Comparison of ENCODE assay signal across 35 cellular contexts in the genomic region with DNA sequence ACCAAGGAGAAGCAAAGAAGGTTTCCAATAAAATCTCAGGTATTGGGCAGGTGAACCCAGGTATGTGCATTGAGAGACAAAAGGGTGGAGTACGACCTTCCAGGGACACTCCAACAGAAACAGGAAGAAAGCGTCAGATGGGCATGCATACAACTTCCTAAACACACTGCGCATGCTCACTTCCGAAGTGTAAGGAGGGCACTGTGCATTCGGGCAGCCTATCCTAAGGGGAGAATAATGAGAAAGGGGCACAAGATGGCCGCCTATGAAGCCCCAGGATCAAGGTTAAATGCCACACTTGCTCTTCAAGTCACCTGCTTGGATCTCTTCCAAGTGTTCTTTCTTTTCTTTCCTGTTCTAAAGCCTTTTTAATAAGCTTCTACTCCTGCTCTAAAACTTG. TPM values are rescaled to one million over a fixed set of nuclear protein-coding genes. Genes with fewer than 3 reads are reported as not detected.
DNase-seq lines count a peak whose midpoint lies in the region; ATAC-seq, FAIRE-seq and TF ChIP-seq lines count a peak whose summit lies in the region.
"Had no signal": no experiment of that assay in that cellular context is flagged by ENCODE, and none has a peak within 500 bp of the region (broad histone marks: within the 10 kb centered on the region; RNA-seq: fewer than 3 reads in every experiment).

No MANE protein-coding gene starts in this region.

- peak overlapping the region; percentile 56 for H3K4me3 Mint-ChIP-seq in activated naive CD4-positive, alpha-beta T cell treated with anti-CD3 and anti-CD28 coated beads for 36 hours
- H3K4me3 Mint-ChIP-seq in activated T-helper 1 cell treated with anti-CD3 and anti-CD28 coated beads, Interleukin-12 subunit alpha, Interleukin-12 subunit beta, Interleukin-2, Interleukin-4 antibody, amounts not matched to agents 30 ng/mL and 10 ng/mL and 1 ng/mL, durations not matched to agents 14 hours and 24 hours and 36 hours, result no peak overlapping the region
- H3K4me3 Mint-ChIP-seq: endodermal cell; stimulated activated memory B cell treated with anti-CD40 and anti-IgM and Interleukin-4, amounts not matched to agents 10 μg/mL and 1 μg/mL and 100 μg/mL, for 72 hours had no signal

- intact Hi-C loops in activated naive CD4-positive, alpha-beta T cell treated with anti-CD3 and anti-CD28 coated beads for 36 hours (cut with micrococcal nuclease), result loop anchor here (5.0 kb wide), 1 partner anchor 173 kb away; no protein-coding TSS in a partner anchor
- intact Hi-C loops in activated T-helper 1 cell treated with anti-CD3 and anti-CD28 coated beads, Interleukin-12 subunit alpha, Interleukin-12 subunit beta, Interleukin-2, Interleukin-4 antibody, amounts not matched to agents 30 ng/mL and 10 ng/mL and 1 ng/mL, durations not matched to agents 14 hours and 24 hours and 36 hours (cut with micrococcal nuclease), result loop anchor here (2.0 to 5.0 kb wide), 2 partner anchors 43 to 73 kb away; no protein-coding TSS in a partner anchor
- intact Hi-C loops in pancreas (cut with DNase I), result no loop called here

- H3K27ac ChIP-seq in MM.1S (ENCODE audit: low read length), result peak overlapping the region; percentile 54; the same call in 1 of the 2 replicates
- peak overlapping the region in 2 of 4 donors; percentile 58 to 66 for H3K27ac ChIP-seq in pancreas
- H3K27ac ChIP-seq: C4-2B, cardiac muscle cell, esophagus muscularis mucosa, uterus, WERI-Rb-1 had no signal

- H3K36me3 ChIP-seq in MM.1S (replicated peaks; ENCODE audit: insufficient read depth, low read length), result no peaks in the 10 kb centered on the region
- no peaks in the 10 kb centered on the region for H3K36me3 ChIP-seq in pancreas
- H3K36me3 ChIP-seq: cardiac muscle cell, esophagus muscularis mucosa, uterus, WERI-Rb-1 had no signal

- H2AFZ ChIP-seq in MM.1S (ENCODE audit: low read length), result peak overlapping the region; percentile 13; the same call in 1 of the 2 replicates

- no peaks in the 10 kb centered on the region for H3K9me3 Mint-ChIP-seq in activated naive CD4-positive, alpha-beta T cell treated with anti-CD3 and anti-CD28 coated beads for 36 hours
- H3K9me3 Mint-ChIP-seq in activated T-helper 1 cell treated with anti-CD3 and anti-CD28 coated beads, Interleukin-12 subunit alpha, Interleukin-12 subunit beta, Interleukin-2, Interleukin-4 antibody, amounts not matched to agents 30 ng/mL and 10 ng/mL and 1 ng/mL, durations not matched to agents 14 hours and 24 hours and 36 hours, result no peaks in the 10 kb centered on the region
- H3K9me3 Mint-ChIP-seq: endodermal cell; stimulated activated memory B cell treated with anti-CD40 and anti-IgM and Interleukin-4, amounts not matched to agents 10 μg/mL and 1 μg/mL and 100 μg/mL, for 72 hours had no signal

- WGBS in pancreas, 2 donors, result 30 to 36% methylated on average over 6 of the region's 6 CpGs

- no peak overlapping the region for H3K4me2 ChIP-seq in MM.1S (ENCODE audit: low read depth, low read length)
- H3K4me2 ChIP-seq: smooth muscle cell had no signal

- DNase-seq in activated naive CD4-positive, alpha-beta T cell treated with anti-CD3 and anti-CD28 coated beads for 36 hours, result peak; percentile 27
- DNase-seq in activated naive CD4-positive, alpha-beta T cell treated with Interleukin-2 at 50 U/mL for 16 hours, result no peak
- no peak for DNase-seq in MM.1S
- no peak for DNase-seq in activated T-helper 1 cell treated with anti-CD3 and anti-CD28 coated beads, Interleukin-12 subunit alpha, Interleukin-12 subunit beta, Interleukin-2, Interleukin-4 antibody, amounts not matched to agents 30 ng/mL and 10 ng/mL and 1 ng/mL, durations not matched to agents 14 hours and 24 hours and 36 hours (ENCODE audit: low spot score)
- DNase-seq in pancreas, result peak in 4 of 6 donors; percentile 38 to 69 (median 62)
- no peak for DNase-seq in NCI-H748 (lab: John Stamatoyannopoulos, UW; ENCODE audit: unreplicated experiment)
- DNase-seq: activated effector memory CD4-positive, alpha-beta T cell treated with Interleukin-2 at 50 U/mL for 16 hours; cortex of kidney; DMS 273 treated with DMSO at 0.1 percent for 48 hours; endodermal cell; IMR-90; NCI-H1105 treated with DMSO at 0.1 percent for 48 hours; NCI-H2029; NCI-H226; NCI-H774; retina; stimulated activated CD4-positive, alpha-beta T cell treated with anti-CD3 and anti-CD28 coated beads, Interleukin-2, amount 100 ng/mL, for 48 hours; uterus; WERI-Rb-1 had no signal

- peak overlapping the region; percentile 89 for H3K27ac Mint-ChIP-seq in activated naive CD4-positive, alpha-beta T cell treated with anti-CD3 and anti-CD28 coated beads for 36 hours
- peak overlapping the region; percentile 72 for H3K27ac Mint-ChIP-seq in activated T-helper 1 cell treated with anti-CD3 and anti-CD28 coated beads, Interleukin-12 subunit alpha, Interleukin-12 subunit beta, Interleukin-2, Interleukin-4 antibody, amounts not matched to agents 30 ng/mL and 10 ng/mL and 1 ng/mL, durations not matched to agents 14 hours and 24 hours and 36 hours
- H3K27ac Mint-ChIP-seq: endodermal cell had no signal

- no peak for TF ChIP-seq CTCF in MM.1S (IDR thresholded peaks at IDR 0.05; ENCODE audit: low read length)
- TF ChIP-seq CTCF in pancreas (IDR thresholded peaks at IDR 0.05), result no peak

- H4K20me1 ChIP-seq in MM.1S (ENCODE audit: insufficient read depth, low read length), result no peaks in the 10 kb centered on the region

- H3K27me3 ChIP-seq in MM.1S (replicated peaks; ENCODE audit: insufficient read depth, low read length), result no peaks in the 10 kb centered on the region
- H3K27me3 ChIP-seq in pancreas, result no peaks in the 10 kb centered on the region
- H3K27me3 ChIP-seq: cardiac muscle cell, esophagus muscularis mucosa, uterus had no signal

- H3K27me3 Mint-ChIP-seq in activated naive CD4-positive, alpha-beta T cell treated with anti-CD3 and anti-CD28 coated beads for 36 hours (ENCODE audit: low read depth), result no peaks in the 10 kb centered on the region
- H3K27me3 Mint-ChIP-seq in activated T-helper 1 cell treated with anti-CD3 and anti-CD28 coated beads, Interleukin-12 subunit alpha, Interleukin-12 subunit beta, Interleukin-2, Interleukin-4 antibody, amounts not matched to agents 30 ng/mL and 10 ng/mL and 1 ng/mL, durations not matched to agents 14 hours and 24 hours and 36 hours (ENCODE audit: insufficient read depth), result no peaks in the 10 kb centered on the region
- H3K27me3 Mint-ChIP-seq: stimulated activated memory B cell treated with anti-CD40 and anti-IgM and Interleukin-4, amounts not matched to agents 10 μg/mL and 1 μg/mL and 100 μg/mL, for 72 hours had no signal

- no peak for FAIRE-seq in pancreas (lab: Jason Lieb, UNC)
- FAIRE-seq: frontal cortex, GM19239 had no signal

- H3K36me3 Mint-ChIP-seq in activated naive CD4-positive, alpha-beta T cell treated with anti-CD3 and anti-CD28 coated beads for 36 hours (ENCODE audit: low read depth), result no peaks in the 10 kb centered on the region
- H3K36me3 Mint-ChIP-seq in activated T-helper 1 cell treated with anti-CD3 and anti-CD28 coated beads, Interleukin-12 subunit alpha, Interleukin-12 subunit beta, Interleukin-2, Interleukin-4 antibody, amounts not matched to agents 30 ng/mL and 10 ng/mL and 1 ng/mL, durations not matched to agents 14 hours and 24 hours and 36 hours (ENCODE audit: low read depth), result no peaks in the 10 kb centered on the region
- H3K36me3 Mint-ChIP-seq: stimulated activated memory B cell treated with anti-CD40 and anti-IgM and Interleukin-4, amounts not matched to agents 10 μg/mL and 1 μg/mL and 100 μg/mL, for 72 hours had no signal

- peaks cover 39% of the 10 kb centered on the region for H3K4me1 Mint-ChIP-seq in activated naive CD4-positive, alpha-beta T cell treated with anti-CD3 and anti-CD28 coated beads for 36 hours (ENCODE audit: low read depth)
- peaks cover 52% of the 10 kb centered on the region for H3K4me1 Mint-ChIP-seq in activated T-helper 1 cell treated with anti-CD3 and anti-CD28 coated beads, Interleukin-12 subunit alpha, Interleukin-12 subunit beta, Interleukin-2, Interleukin-4 antibody, amounts not matched to agents 30 ng/mL and 10 ng/mL and 1 ng/mL, durations not matched to agents 14 hours and 24 hours and 36 hours (ENCODE audit: low read depth)

- CTCF ChIA-PET in activated naive CD4-positive, alpha-beta T cell treated with anti-CD3 and anti-CD28 coated beads for 36 hours (lab: Charles Lee), result no interaction called here

- H3F3A ChIP-seq in MM.1S (ENCODE audit: insufficient read depth, low read length), result peaks cover 28% of the 10 kb centered on the region

- no peaks in the 10 kb centered on the region for H3K9me3 ChIP-seq in MM.1S (replicated peaks; ENCODE audit: insufficient read depth, low read length)
- H3K9me3 ChIP-seq in pancreas, result no peaks in the 10 kb centered on the region
- H3K9me3 ChIP-seq: esophagus muscularis mucosa, uterus had no signal

- ATAC-seq in pancreas, result peak; percentile 56 to 71 (median 64)
- ATAC-seq in HG03342 (IDR thresholded peaks at IDR 0.05; ENCODE audit: unreplicated experiment), result no peak
- ATAC-seq: left lobe of liver; SK-N-SH treated with all-trans-retinoic acid at 6 μM for 48 hours; stimulated activated memory B cell treated with anti-CD40 and anti-IgM and Interleukin-4, amounts not matched to agents 10 μg/mL and 1 μg/mL and 100 μg/mL, for 72 hours had no signal

- no peaks in the 10 kb centered on the region for H3K9me2 ChIP-seq in MM.1S (replicated peaks; ENCODE audit: insufficient read depth, low read length)

- H3K9ac ChIP-seq in MM.1S (ENCODE audit: low read length), result no peak overlapping the region

- H3K4me3 ChIP-seq in MM.1S (ENCODE audit: low read length) (no peak overlapping the region), pancreas (peak overlapping the region in 2 of 4 donors; percentile 15 to 30)
- H3K4me3 ChIP-seq: cardiac muscle cell, esophagus muscularis mucosa, smooth muscle cell, uterus had no signal

- H3K4me1 ChIP-seq in MM.1S (ENCODE audit: low read length), result peaks cover 68% of the 10 kb centered on the region
- peaks cover 2 to 24% (median 8%) of the 10 kb centered on the region in 3 donors for H3K4me1 ChIP-seq in pancreas
- H3K4me1 ChIP-seq: esophagus muscularis mucosa, uterus had no signal

- H3K79me2 ChIP-seq in MM.1S (ENCODE audit: low read length), result no peaks in the 10 kb centered on the region

RNA-seq across cellular contexts. Expression of a gene that starts 39.4 kb away (rescaled TPM):
- total RNA-seq in activated naive CD4-positive, alpha-beta T cell treated with anti-CD3 and anti-CD28 coated beads for 36 hours, result not detected
- total RNA-seq in activated T-helper 1 cell treated with anti-CD3 and anti-CD28 coated beads, Interleukin-12 subunit alpha, Interleukin-12 subunit beta, Interleukin-2, Interleukin-4 antibody, amounts not matched to agents 30 ng/mL and 10 ng/mL and 1 ng/mL, durations not matched to agents 14 hours and 24 hours and 36 hours, result not detected in 2 replicates
- over 10,000 TPM; 23,499 to 66,172 (median 43,326) TPM for total RNA-seq in pancreas
- polyA plus RNA-seq in pancreas, result over 10,000 TPM; 22,582 to 45,101 TPM
- total RNA-seq: activated CD8-positive, alpha-beta memory T cell treated with anti-CD3 and anti-CD28 coated beads for 36 hours; cardiac muscle cell; esophagus muscularis mucosa; frontal cortex; IMR-90; M059J; OCI-LY7; osteocyte; smooth muscle cell; temporal lobe had no signal
- polyA plus RNA-seq: AG04450, cardiac muscle cell, IMR-90, smooth muscle cell had no signal

Comparison
In these comparisons a context has a peak if more than half of its experiments do, and no peak if none do; other contexts are left out.
1. DNase-seq: peak in activated naive CD4-positive, alpha-beta T cell treated with anti-CD3 and anti-CD28 coated beads for 36 hours (single experiment) and pancreas (4 of 6); none in activated naive CD4-positive, alpha-beta T cell treated with Interleukin-2 at 50 U/mL for 16 hours (single experiment), MM.1S (single experiment), activated T-helper 1 cell treated with anti-CD3 and anti-CD28 coated beads, Interleukin-12 subunit alpha, Interleukin-12 subunit beta, Interleukin-2, Interleukin-4 antibody, amounts not matched to agents 30 ng/mL and 10 ng/mL and 1 ng/mL, durations not matched to agents 14 hours and 24 hours and 36 hours (single experiment) and NCI-H748 (single experiment).
2. RNA of a gene that starts 39.4 kb away (total RNA-seq): 23,499 to 66,172 TPM in pancreas; not detected in activated naive CD4-positive, alpha-beta T cell treated with anti-CD3 and anti-CD28 coated beads for 36 hours and not detected in activated T-helper 1 cell treated with anti-CD3 and anti-CD28 coated beads, Interleukin-12 subunit alpha, Interleukin-12 subunit beta, Interleukin-2, Interleukin-4 antibody, amounts not matched to agents 30 ng/mL and 10 ng/mL and 1 ng/mL, durations not matched to agents 14 hours and 24 hours and 36 hours; every median in the first group is over 1,000 times any median in the second.
3. intact Hi-C loops: an anchor here in activated naive CD4-positive, alpha-beta T cell treated with anti-CD3 and anti-CD28 coated beads for 36 hours (5.0 kb wide) and activated T-helper 1 cell treated with anti-CD3 and anti-CD28 coated beads, Interleukin-12 subunit alpha, Interleukin-12 subunit beta, Interleukin-2, Interleukin-4 antibody, amounts not matched to agents 30 ng/mL and 10 ng/mL and 1 ng/mL, durations not matched to agents 14 hours and 24 hours and 36 hours (2.0 to 5.0 kb wide); none called in pancreas.